ENCODE assay signal across 17 cellular contexts in genomic region chr14:91336093-91336450, GRCh38.
DNase-seq lines count a peak whose midpoint lies in the region; ATAC-seq and TF ChIP-seq lines count a peak whose summit lies in the region.
"Had no signal": no experiment of that assay in that cellular context is flagged by ENCODE, and none has a peak within 500 bp of the region (broad histone marks: within the 10 kb centered on the region; RNA-seq: fewer than 3 reads in every experiment).

No MANE protein-coding gene starts in this region.

- no peak overlapping the region for H2AFZ ChIP-seq in osteoblast (ENCODE audit: low read length)

- H3K36me3 ChIP-seq in osteoblast (ENCODE audit: insufficient read depth, low read length) = no peaks in the 10 kb centered on the region
- H3K36me3 ChIP-seq: SJSA1 had no signal

- H3K27me3 Mint-ChIP-seq in activated CD4-positive, alpha-beta memory T cell treated with anti-CD3 and anti-CD28 coated beads for 36 hours = no peaks in the 10 kb centered on the region
- H3K27me3 Mint-ChIP-seq in activated CD4-positive, alpha-beta memory T cell treated with anti-CD3 and anti-CD28 coated beads, Interleukin-2, amount 10 ng/mL, durations not matched to agents 7 days and 5 days = no peaks in the 10 kb centered on the region
- H3K27me3 Mint-ChIP-seq in WTC11 (ENCODE audit: low read depth) (no peaks in the 10 kb centered on the region), T-helper 17 cell (no peaks in the 10 kb centered on the region)

- CTCF ChIA-PET in activated CD4-positive, alpha-beta memory T cell treated with anti-CD3 and anti-CD28 coated beads for 36 hours (lab: Charles Lee) = interaction anchor here (1.3 kb wide), 1 partner anchor 89 kb away, joined by 3 read pairs; no protein-coding TSS in a partner anchor
- CTCF ChIA-PET in activated CD4-positive, alpha-beta memory T cell treated with anti-CD3 and anti-CD28 coated beads, Interleukin-2, amount 10 ng/mL, durations not matched to agents 7 days and 5 days (lab: Charles Lee) = no interaction called here
- CTCF ChIA-PET in WTC11 (lab: Charles Lee) = interaction anchor here (1.4 to 2.2 kb wide), 2 partner anchors 13 to 19 kb away, joined by 4 to 7 read pairs; no protein-coding TSS in a partner anchor

- no peak overlapping the region for H3K4me3 ChIP-seq in osteoblast (ENCODE audit: insufficient read depth, low read length)
- H3K4me3 ChIP-seq: SJSA1 had no signal

- no peak for TF ChIP-seq CTCF in WTC11 (IDR thresholded peaks at IDR 0.05)
- TF ChIP-seq CTCF in osteoblast (IDR thresholded peaks at IDR 0.05; ENCODE audit: extremely low read depth, low read depth, low read length) = no peak

- no peak overlapping the region for H3K27ac ChIP-seq in osteoblast (ENCODE audit: low read depth, low read length)
- H3K27ac ChIP-seq: SJSA1 had no signal

- peaks cover 14% of the 10 kb centered on the region for H3K27me3 ChIP-seq in osteoblast (ENCODE audit: insufficient read depth, low read length)

- H3K4me3 Mint-ChIP-seq in activated CD4-positive, alpha-beta memory T cell treated with anti-CD3 and anti-CD28 coated beads for 36 hours = no peak overlapping the region
- no peak overlapping the region for H3K4me3 Mint-ChIP-seq in activated CD4-positive, alpha-beta memory T cell treated with anti-CD3 and anti-CD28 coated beads, Interleukin-2, amount 10 ng/mL, durations not matched to agents 7 days and 5 days
- no peak overlapping the region for H3K4me3 Mint-ChIP-seq in WTC11
- H3K4me3 Mint-ChIP-seq in T-helper 17 cell = no peak overlapping the region
- H3K4me3 Mint-ChIP-seq: CD8-positive, alpha-beta T cell had no signal

- intact Hi-C loops in activated CD4-positive, alpha-beta memory T cell treated with anti-CD3 and anti-CD28 coated beads for 36 hours (cut with micrococcal nuclease) = no loop called here

- peaks cover 18% of the 10 kb centered on the region for H3K36me3 Mint-ChIP-seq in activated CD4-positive, alpha-beta memory T cell treated with anti-CD3 and anti-CD28 coated beads for 36 hours
- peaks cover 75% of the 10 kb centered on the region for H3K36me3 Mint-ChIP-seq in activated CD4-positive, alpha-beta memory T cell treated with anti-CD3 and anti-CD28 coated beads, Interleukin-2, amount 10 ng/mL, durations not matched to agents 7 days and 5 days (ENCODE audit: low read depth)
- peaks cover 14% of the 10 kb centered on the region for H3K36me3 Mint-ChIP-seq in WTC11
- peaks cover 4% of the 10 kb centered on the region for H3K36me3 Mint-ChIP-seq in T-helper 17 cell (ENCODE audit: low read depth)

- H3K4me1 ChIP-seq in osteoblast (ENCODE audit: insufficient read depth, low read length) = no peaks in the 10 kb centered on the region
- H3K4me1 ChIP-seq: SJSA1 had no signal

- H3K9me3 Mint-ChIP-seq in activated CD4-positive, alpha-beta memory T cell treated with anti-CD3 and anti-CD28 coated beads for 36 hours = no peaks in the 10 kb centered on the region
- no peaks in the 10 kb centered on the region for H3K9me3 Mint-ChIP-seq in activated CD4-positive, alpha-beta memory T cell treated with anti-CD3 and anti-CD28 coated beads, Interleukin-2, amount 10 ng/mL, durations not matched to agents 7 days and 5 days
- H3K9me3 Mint-ChIP-seq in WTC11 = no peaks in the 10 kb centered on the region
- H3K9me3 Mint-ChIP-seq: CD8-positive, alpha-beta T cell had no signal

- H3K79me2 ChIP-seq in osteoblast (ENCODE audit: insufficient read depth, low read length) = no peaks in the 10 kb centered on the region

- no peak for DNase-seq in activated CD4-positive, alpha-beta memory T cell treated with anti-CD3 and anti-CD28 coated beads for 36 hours
- DNase-seq in activated CD4-positive, alpha-beta memory T cell treated with anti-CD3 and anti-CD28 coated beads, Interleukin-2, amount 10 ng/mL, durations not matched to agents 7 days and 5 days = no peak
- no peak for DNase-seq in WTC11 (ENCODE audit: low spot score)
- peak; percentile 55 for DNase-seq in left kidney (ENCODE audit: low read depth, low spot score)
- DNase-seq in osteoblast (ENCODE audit: insufficient read length, low spot score, missing footprints) = peak; percentile 74
- no peak for DNase-seq in NCI-H524 treated with DMSO at 0.1 percent for 48 hours (lab: John Stamatoyannopoulos, UW)
- DNase-seq in T-helper 17 cell = no peak
- DNase-seq in HT-29 (ENCODE audit: low spot score) = no peak
- DNase-seq: CD8-positive, alpha-beta T cell; DMS53; GOT3; KBM-7; NCI-H187 treated with DMSO at 0.1 percent for 48 hours; NCI-H226; NCI-H524 had no signal

- ATAC-seq in WTC11 (no peak), T-helper 17 cell (no peak)
- ATAC-seq: CD8-positive, alpha-beta T cell; HCT116 had no signal

- H3K27ac Mint-ChIP-seq in activated CD4-positive, alpha-beta memory T cell treated with anti-CD3 and anti-CD28 coated beads for 36 hours = peak overlapping the region; percentile 33
- H3K27ac Mint-ChIP-seq in activated CD4-positive, alpha-beta memory T cell treated with anti-CD3 and anti-CD28 coated beads, Interleukin-2, amount 10 ng/mL, durations not matched to agents 7 days and 5 days = no peak overlapping the region
- H3K27ac Mint-ChIP-seq in WTC11 (peak overlapping the region; percentile 66; the same call in 1 of the 2 replicates), T-helper 17 cell (no peak overlapping the region)

- H4K20me1 ChIP-seq in osteoblast (ENCODE audit: insufficient read depth, low read length) = no peaks in the 10 kb centered on the region

- POLR2A ChIA-PET in activated CD4-positive, alpha-beta memory T cell treated with anti-CD3 and anti-CD28 coated beads for 36 hours (lab: Charles Lee) = no interaction called here
- POLR2A ChIA-PET in activated CD4-positive, alpha-beta memory T cell treated with anti-CD3 and anti-CD28 coated beads, Interleukin-2, amount 10 ng/mL, durations not matched to agents 7 days and 5 days (lab: Charles Lee) = interaction anchor here (0.9 to 1.5 kb wide), 3 partner anchors 9 to 14 kb away, joined by 3 read pairs; no protein-coding TSS in a partner anchor
- POLR2A ChIA-PET in WTC11 (lab: Charles Lee) = no interaction called here

- H3K9me3 ChIP-seq in osteoblast (ENCODE audit: low read depth, low read length) (no peaks in the 10 kb centered on the region), T-helper 17 cell (ENCODE audit: control insufficient read depth, low read length, poor library complexity, severe bottlenecking) (no peaks in the 10 kb centered on the region)
- H3K9me3 ChIP-seq: SJSA1 had no signal

- peaks cover 28% of the 10 kb centered on the region for H3K4me1 Mint-ChIP-seq in activated CD4-positive, alpha-beta memory T cell treated with anti-CD3 and anti-CD28 coated beads for 36 hours (ENCODE audit: low read depth)
- H3K4me1 Mint-ChIP-seq in activated CD4-positive, alpha-beta memory T cell treated with anti-CD3 and anti-CD28 coated beads, Interleukin-2, amount 10 ng/mL, durations not matched to agents 7 days and 5 days = peaks cover 26% of the 10 kb centered on the region
- H3K4me1 Mint-ChIP-seq in WTC11 = no peaks in the 10 kb centered on the region; the same call in 1 of the 2 replicates
- peaks cover 33% of the 10 kb centered on the region for H3K4me1 Mint-ChIP-seq in T-helper 17 cell

- H3K4me2 ChIP-seq in osteoblast (ENCODE audit: insufficient read depth, low read length) = no peak overlapping the region

TF ChIP-seq in WTC11, 78 proteins besides CTCF, POLR2A, EP300 and RAD21:
- no peak for TF ChIP-seq ZMAT4 (CRISPR knock-in tag; IDR thresholded peaks at IDR 0.05)
- TF ChIP-seq NR3C1 (CRISPR knock-in tag; conservative IDR thresholded peaks at IDR 0.05; ENCODE audit: low read depth) = no peak
- TF ChIP-seq USF1 (CRISPR knock-in tag; IDR thresholded peaks at IDR 0.05) = no peak

Comparison
In these comparisons a context has a peak if more than half of its experiments do, and no peak if none do; other contexts are left out.
1. H3K27ac Mint-ChIP-seq: peak in activated CD4-positive, alpha-beta memory T cell treated with anti-CD3 and anti-CD28 coated beads for 36 hours (single experiment) and WTC11 (single experiment); none in activated CD4-positive, alpha-beta memory T cell treated with anti-CD3 and anti-CD28 coated beads, Interleukin-2, amount 10 ng/mL, durations not matched to agents 7 days and 5 days (single experiment) and T-helper 17 cell (single experiment).
2. DNase-seq: peak in left kidney (single experiment) and osteoblast (single experiment); none in activated CD4-positive, alpha-beta memory T cell treated with anti-CD3 and anti-CD28 coated beads for 36 hours (single experiment), activated CD4-positive, alpha-beta memory T cell treated with anti-CD3 and anti-CD28 coated beads, Interleukin-2, amount 10 ng/mL, durations not matched to agents 7 days and 5 days (single experiment), WTC11 (single experiment), NCI-H524 treated with DMSO at 0.1 percent for 48 hours (single experiment), T-helper 17 cell (0 of 3) and HT-29 (single experiment).